In the genomic region with DNA sequence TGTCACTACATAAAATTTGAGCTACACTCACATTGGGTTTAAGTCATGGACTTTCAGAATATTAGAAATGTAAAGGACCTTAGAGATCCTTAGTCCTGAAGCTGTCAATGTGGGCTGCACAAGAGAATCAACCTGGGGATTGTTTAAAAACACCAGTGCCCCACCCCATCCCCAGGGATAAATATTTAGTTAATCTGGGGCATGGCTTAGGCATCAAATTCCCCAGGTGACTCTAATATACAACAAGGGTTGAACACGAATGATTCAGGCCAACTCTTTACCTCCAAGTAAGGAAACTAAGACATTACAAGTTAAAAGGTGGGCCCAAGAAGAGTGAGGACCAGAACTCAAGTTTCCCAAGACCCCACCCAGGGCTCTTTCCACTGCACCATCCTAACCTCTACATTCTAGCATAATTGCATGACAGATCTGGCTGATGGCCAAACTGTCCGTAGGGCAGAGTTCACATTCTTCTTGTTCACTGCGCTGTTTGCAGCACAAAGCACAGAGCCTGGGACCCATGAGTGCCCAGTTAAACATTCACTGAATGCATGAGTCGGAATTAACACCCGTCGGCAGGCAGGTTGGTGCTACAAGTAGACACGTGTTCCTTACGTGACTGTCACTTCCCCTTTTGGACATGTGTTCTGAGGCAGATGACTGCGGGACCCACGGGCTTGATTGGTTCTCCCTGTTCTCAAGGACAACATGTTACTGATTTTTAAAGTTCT, we compare ENCODE assay signal across 8 cellular contexts. TPM values are rescaled to one million over a fixed set of nuclear protein-coding genes. Genes with fewer than 3 reads are reported as not detected.
DNase-seq lines count a peak whose midpoint lies in the region; ATAC-seq and TF ChIP-seq lines count a peak whose summit lies in the region.

No MANE protein-coding gene starts in this region.

- DNase-seq in CD8-positive, alpha-beta T cell: no peak
- peak; percentile 42 for DNase-seq in activated naive CD8-positive, alpha-beta T cell treated with anti-CD3 and anti-CD28 coated beads for 36 hours
- DNase-seq in renal cortical epithelial cell (ENCODE audit: low read depth) (peak; percentile 99), NCI-H1436 treated with DMSO at 0.1 percent for 48 hours (lab: John Stamatoyannopoulos, UW) (no peak), RPMI8226 (no peak), BE2C (no peak)

- H3K4me1 Mint-ChIP-seq in CD8-positive, alpha-beta T cell (ENCODE audit: low read depth): peaks cover 69% of the 10 kb centered on the region
- peaks cover 65% of the 10 kb centered on the region for H3K4me1 Mint-ChIP-seq in activated naive CD8-positive, alpha-beta T cell treated with anti-CD3 and anti-CD28 coated beads for 36 hours

- no peak overlapping the region for H3K27ac ChIP-seq in CD8-positive, alpha-beta T cell (ENCODE audit: low read depth, low read length)

- peaks cover 92% of the 10 kb centered on the region for H3K36me3 Mint-ChIP-seq in CD8-positive, alpha-beta T cell
- peaks cover 76% of the 10 kb centered on the region for H3K36me3 Mint-ChIP-seq in activated naive CD8-positive, alpha-beta T cell treated with anti-CD3 and anti-CD28 coated beads for 36 hours

- TF ChIP-seq CTCF in CD8-positive, alpha-beta T cell (IDR thresholded peaks at IDR 0.05): no peak
- no peak for TF ChIP-seq CTCF in BE2C (IDR thresholded peaks at IDR 0.05; ENCODE audit: low read depth, low read length)

- peaks cover 66% of the 10 kb centered on the region for H3K4me1 ChIP-seq in CD8-positive, alpha-beta T cell (ENCODE audit: insufficient read depth, low read length)
- H3K4me1 ChIP-seq in BE2C: no peaks in the 10 kb centered on the region

- H3K4me3 Mint-ChIP-seq in CD8-positive, alpha-beta T cell: no peak overlapping the region
- no peak overlapping the region for H3K4me3 Mint-ChIP-seq in activated naive CD8-positive, alpha-beta T cell treated with anti-CD3 and anti-CD28 coated beads for 36 hours

- no peaks in the 10 kb centered on the region for H3K27me3 Mint-ChIP-seq in CD8-positive, alpha-beta T cell (ENCODE audit: low read depth)
- H3K27me3 Mint-ChIP-seq in activated naive CD8-positive, alpha-beta T cell treated with anti-CD3 and anti-CD28 coated beads for 36 hours: no peaks in the 10 kb centered on the region

- no peaks in the 10 kb centered on the region for H3K9me3 Mint-ChIP-seq in CD8-positive, alpha-beta T cell
- H3K9me3 Mint-ChIP-seq in activated naive CD8-positive, alpha-beta T cell treated with anti-CD3 and anti-CD28 coated beads for 36 hours: no peaks in the 10 kb centered on the region

- intact Hi-C loops in CD8-positive, alpha-beta T cell (cut with DNase I, micrococcal nuclease): no loop called here

- H3K36me3 ChIP-seq in CD8-positive, alpha-beta T cell (ENCODE audit: insufficient read depth, low read length): peaks cover 66% of the 10 kb centered on the region
- H3K36me3 ChIP-seq in BE2C: no peaks in the 10 kb centered on the region

- no peaks in the 10 kb centered on the region for H3K27me3 ChIP-seq in CD8-positive, alpha-beta T cell (ENCODE audit: insufficient read depth, low read length)
- H3K27me3 ChIP-seq in BE2C: no peaks in the 10 kb centered on the region

- peak; percentile 38 for ATAC-seq in CD8-positive, alpha-beta T cell
- ATAC-seq in GM19328 (IDR thresholded peaks at IDR 0.05; ENCODE audit: unreplicated experiment) (peak; percentile 79), HG03175 (IDR thresholded peaks at IDR 0.05; ENCODE audit: unreplicated experiment) (peak; percentile 98)

- H3K27ac Mint-ChIP-seq in CD8-positive, alpha-beta T cell: peak overlapping the region; percentile 89
- H3K27ac Mint-ChIP-seq in activated naive CD8-positive, alpha-beta T cell treated with anti-CD3 and anti-CD28 coated beads for 36 hours: peak overlapping the region; percentile 88

- H3K9me3 ChIP-seq in CD8-positive, alpha-beta T cell (ENCODE audit: low read length): no peaks in the 10 kb centered on the region
- H3K9me3 ChIP-seq in BE2C: no peaks in the 10 kb centered on the region

- CTCF ChIA-PET in CD8-positive, alpha-beta T cell (lab: Charles Lee): interaction anchor here (1.2 to 1.4 kb wide), 2 partner anchors 12 to 19 kb away, joined by 3 to 4 read pairs; no protein-coding TSS in a partner anchor

- H3K4me3 ChIP-seq in CD8-positive, alpha-beta T cell (ENCODE audit: low read depth, low read length): no peak overlapping the region
- no peak overlapping the region for H3K4me3 ChIP-seq in BE2C (ENCODE audit: low read depth, low read length)

- POLR2A ChIA-PET in CD8-positive, alpha-beta T cell (lab: Charles Lee): interaction anchor here (1.1 to 1.6 kb wide), 2 partner anchors 19 to 93 kb away, joined by 3 to 4 read pairs; no protein-coding TSS in a partner anchor

RNA-seq across cellular contexts. Expression of a gene that starts 25.2 kb away (rescaled TPM):
- 100 to 1,000 TPM; 270 to 304 TPM for total RNA-seq in CD8-positive, alpha-beta T cell
- 100 to 1,000 TPM; 324 to 325 TPM for total RNA-seq in activated naive CD8-positive, alpha-beta T cell treated with anti-CD3 and anti-CD28 coated beads for 36 hours
- total RNA-seq in renal cortical epithelial cell: 38.7 and 57.9 TPM in 2 replicates
- polyA plus RNA-seq in BE2C (2012; ENCODE audit: insufficient read depth, insufficient read length, low read depth): 18.2 TPM

Comparison
In these comparisons a context has a peak if more than half of its experiments do, and no peak if none do; other contexts are left out.
1. ATAC-seq: peak in every context shown above with its lines; median percentile 98 in HG03175; 79 in GM19328; 38 in CD8-positive, alpha-beta T cell.
2. DNase-seq: peak in activated naive CD8-positive, alpha-beta T cell treated with anti-CD3 and anti-CD28 coated beads for 36 hours (single experiment) and renal cortical epithelial cell (single experiment); none in CD8-positive, alpha-beta T cell (0 of 7), NCI-H1436 treated with DMSO at 0.1 percent for 48 hours (single experiment), RPMI8226 (single experiment) and BE2C (single experiment).